ENCODE assay signal across 1 cellular context in genomic region chr5:57834829-57835554, GRCh38.
TF ChIP-seq lines count a peak whose summit lies in the region.

No MANE protein-coding gene starts in this region.

TF ChIP-seq in IMR-90, 13 proteins besides CTCF, POLR2A, EP300 and RAD21 (continued from another document):
- no peak for TF ChIP-seq SMC3 (IDR thresholded peaks at IDR 0.05; ENCODE audit: low read depth, low read length)
- TF ChIP-seq FOS (IDR thresholded peaks at IDR 0.05; ENCODE audit: low read depth, low read length): no peak
- TF ChIP-seq USF2 (IDR thresholded peaks at IDR 0.05; ENCODE audit: low read depth, low read length): no peak
- TF ChIP-seq RCOR1 (IDR thresholded peaks at IDR 0.05; ENCODE audit: insufficient replicate concordance, low read length): no peak
- TF ChIP-seq MXI1 (IDR thresholded peaks at IDR 0.05; ENCODE audit: borderline replicate concordance, low read depth, low read length): no peak
- no peak for TF ChIP-seq BHLHE40 (IDR thresholded peaks at IDR 0.05; ENCODE audit: low read depth, low read length)
- no peak for TF ChIP-seq MAZ (IDR thresholded peaks at IDR 0.05; ENCODE audit: borderline replicate concordance, low read depth, low read length)
- TF ChIP-seq CEBPB (IDR thresholded peaks at IDR 0.05; ENCODE audit: low read depth, low read length): no peak
- TF ChIP-seq RFX5 (IDR thresholded peaks at IDR 0.05; ENCODE audit: low read depth, low read length): no peak
- TF ChIP-seq MAFK (IDR thresholded peaks at IDR 0.05; ENCODE audit: low read depth, low read length): no peak
- TF ChIP-seq CHD1 (IDR thresholded peaks at IDR 0.05; ENCODE audit: low read depth, low read length): no peak
